In genomic region chr2:76120176-76120575, GRCh38 we compare ENCODE assay signal across 25 cellular contexts.
"Had no signal": no experiment of that assay in that cellular context is flagged by ENCODE, and none has a peak within 500 bp of the region (broad histone marks: within the 10 kb centered on the region; RNA-seq: fewer than 3 reads in every experiment).

No MANE protein-coding gene starts in this region.

- H3K4me1 ChIP-seq: breast epithelium, esophagus squamous epithelium, left ventricle myocardium inferior, prostate gland, vagina had no signal

- H3K27me3 ChIP-seq: breast epithelium, esophagus squamous epithelium, neutrophil, ovary, vagina had no signal

- H3K9me3 ChIP-seq: breast epithelium, esophagus squamous epithelium, neutrophil, ovary, prostate gland, vagina had no signal

- H3K27ac ChIP-seq: breast epithelium, epithelial cell of prostate, esophagus squamous epithelium, left ventricle myocardium inferior, neutrophil, ovary, prostate gland, skin epidermis, vagina had no signal

- DNase-seq: activated CD4-positive, alpha-beta T cell treated with anti-CD3 and anti-CD28 coated beads for 1 hour; activated CD4-positive, alpha-beta T cell treated with anti-CD3 and anti-CD28 coated beads, Interleukin-2, amount 10 ng/mL, durations not matched to agents 7 days and 5 days; activated CD8-positive, alpha-beta T cell treated with anti-CD3 and anti-CD28 coated beads for 36 hours; activated naive CD8-positive, alpha-beta T cell treated with anti-CD3 and anti-CD28 coated beads, Interleukin-2, amount 50 U/mL, for 24 hours; activated T-cell treated with anti-CD3 and anti-CD28 coated beads, Interleukin-2, amount 50 U/mL, for 4 hours; central memory CD4-positive, alpha-beta T cell; effector CD8-positive, alpha-beta T cell; esophagus squamous epithelium; foreskin melanocyte; left ventricle myocardium inferior; naive B cell; nephron progenitor cell; ovary; retina; stimulated activated CD4-positive, alpha-beta T cell treated with anti-CD3 and anti-CD28 coated beads, Interleukin-12 subunit alpha, Interleukin-12 subunit beta, amount 100 ng/mL, for 4 hours; stimulated activated CD4-positive, alpha-beta T cell treated with anti-CD3 and anti-CD28 coated beads, Interleukin-4, amount 100 ng/mL, for 1 hour; stimulated activated naive CD8-positive, alpha-beta T cell treated with anti-CD3 and anti-CD28 coated beads, Interleukin-15, Interleukin-2, amounts not matched to agents 100 U/mL and 50 U/mL, for 24 hours; T-helper 1 cell had no signal

- H3K36me3 ChIP-seq: breast epithelium, esophagus squamous epithelium, left ventricle myocardium inferior, neutrophil, ovary, prostate gland, vagina had no signal

- H3K4me3 ChIP-seq: breast epithelium, esophagus squamous epithelium, left ventricle myocardium inferior, lung, ovary, prostate gland, skin epidermis, vagina had no signal
